In the genomic region with DNA sequence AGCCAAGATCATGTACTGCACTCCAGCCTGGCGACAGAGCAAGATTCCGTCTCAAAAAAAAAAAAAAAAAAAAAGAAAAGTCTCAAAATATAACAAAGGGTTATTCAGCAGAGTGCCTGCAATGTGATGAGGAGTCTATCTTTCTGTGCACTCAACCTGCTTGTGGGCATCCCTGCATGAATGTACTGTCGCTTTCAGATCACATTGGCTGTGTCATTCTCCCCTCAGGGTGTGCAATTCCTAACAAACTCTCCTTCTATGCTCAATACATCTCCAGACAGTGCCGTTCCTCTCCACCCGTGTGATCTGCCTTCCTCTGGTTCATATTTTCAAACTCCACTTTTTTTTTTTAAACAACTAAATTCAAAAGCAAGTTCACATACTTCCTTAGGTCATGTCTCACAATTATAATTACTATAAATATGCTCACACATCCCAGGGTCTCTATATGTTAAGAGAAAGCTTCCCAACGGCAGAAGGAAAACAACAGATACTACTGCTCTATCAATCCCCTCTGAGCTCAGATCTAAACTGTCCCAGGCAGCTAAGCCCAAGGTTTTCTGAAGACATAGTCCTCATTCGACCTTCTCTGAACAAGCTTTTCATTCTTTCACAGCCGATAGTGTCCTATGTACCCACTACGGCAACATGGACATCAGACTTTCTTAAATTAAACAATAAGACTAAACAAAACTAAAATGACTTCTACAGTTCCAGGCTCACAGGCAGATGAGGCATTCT, we compare ENCODE assay signal across 1 cellular context.
TF ChIP-seq lines count a peak whose summit lies in the region.

No MANE protein-coding gene starts in this region.

TF ChIP-seq in HEK293T, 16 proteins besides CTCF, POLR2A, EP300 and RAD21:
- TF ChIP-seq HDGF (IDR thresholded peaks at IDR 0.05; ENCODE audit: borderline replicate concordance) (no peak), SP1 (IDR thresholded peaks at IDR 0.05) (no peak), BHLHE40 (IDR thresholded peaks at IDR 0.05; ENCODE audit: borderline replicate concordance) (no peak)
